In the genomic region with DNA sequence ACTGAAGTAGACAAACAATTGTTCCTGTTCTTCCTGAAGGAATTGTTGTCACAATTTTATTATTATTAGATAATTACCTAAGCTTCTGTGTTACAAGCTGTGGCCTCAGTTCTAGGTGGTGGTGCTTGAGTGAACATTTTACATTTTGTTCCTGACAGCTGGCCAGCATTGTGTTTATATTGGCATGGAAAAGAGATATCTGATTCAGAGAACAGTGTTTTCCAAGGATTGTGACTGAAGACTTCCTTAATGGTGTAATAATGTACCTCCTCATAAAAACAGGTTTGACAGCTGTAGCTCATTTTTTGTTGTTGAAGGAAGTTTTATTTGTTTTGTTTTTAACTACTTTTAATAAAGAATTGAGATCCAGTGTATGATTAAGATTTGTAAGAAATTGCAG, we compare ENCODE assay signal across 1 cellular context.
TF ChIP-seq lines count a peak whose summit lies in the region.

No MANE protein-coding gene starts in this region.

TF ChIP-seq in HEK293, 187 proteins besides CTCF, POLR2A, EP300 and RAD21 (continued from another document):
- TF ChIP-seq, protein P1, sequence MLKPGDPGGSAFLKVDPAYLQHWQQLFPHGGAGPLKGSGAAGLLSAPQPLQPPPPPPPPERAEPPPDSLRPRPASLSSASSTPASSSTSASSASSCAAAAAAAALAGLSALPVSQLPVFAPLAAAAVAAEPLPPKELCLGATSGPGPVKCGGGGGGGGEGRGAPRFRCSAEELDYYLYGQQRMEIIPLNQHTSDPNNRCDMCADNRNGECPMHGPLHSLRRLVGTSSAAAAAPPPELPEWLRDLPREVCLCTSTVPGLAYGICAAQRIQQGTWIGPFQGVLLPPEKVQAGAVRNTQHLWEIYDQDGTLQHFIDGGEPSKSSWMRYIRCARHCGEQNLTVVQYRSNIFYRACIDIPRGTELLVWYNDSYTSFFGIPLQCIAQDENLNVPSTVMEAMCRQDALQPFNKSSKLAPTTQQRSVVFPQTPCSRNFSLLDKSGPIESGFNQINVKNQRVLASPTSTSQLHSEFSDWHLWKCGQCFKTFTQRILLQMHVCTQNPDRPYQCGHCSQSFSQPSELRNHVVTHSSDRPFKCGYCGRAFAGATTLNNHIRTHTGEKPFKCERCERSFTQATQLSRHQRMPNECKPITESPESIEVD (tag by site-specific recombination; IDR thresholded peaks at IDR 0.05) = peak; percentile 96
- TF ChIP-seq ZNF366 (tag by site-specific recombination; conservative IDR thresholded peaks at IDR 0.05) = peak; percentile 70
- peak; percentile 95 for TF ChIP-seq SCRT1 (tag by site-specific recombination; IDR thresholded peaks at IDR 0.05; ENCODE audit: borderline replicate concordance)
- no peak for TF ChIP-seq ZFP41 (tag by site-specific recombination; IDR thresholded peaks at IDR 0.05; ENCODE audit: borderline replicate concordance)
- TF ChIP-seq ZNF501 (tag by site-specific recombination; IDR thresholded peaks at IDR 0.05) = no peak
- TF ChIP-seq ZNF561 (tag by site-specific recombination; IDR thresholded peaks at IDR 0.05; ENCODE audit: borderline replicate concordance) = no peak
- TF ChIP-seq ZNF664 (tag by site-specific recombination; IDR thresholded peaks at IDR 0.05) = peak; percentile 63; the same call in 1 of the 2 replicates
- TF ChIP-seq OVOL3 (tag by site-specific recombination; IDR thresholded peaks at IDR 0.05) = no peak
- peak; percentile 61; the same call in 1 of the 2 replicates for TF ChIP-seq ZNF629 (tag by site-specific recombination; IDR thresholded peaks at IDR 0.05)
- TF ChIP-seq ZNF513 (tag by site-specific recombination; IDR thresholded peaks at IDR 0.05) = no peak
